Comparison of ENCODE assay signal across 9 cellular contexts in genomic region chr15:34984884-34985630, GRCh38. TPM values are rescaled to one million over a fixed set of nuclear protein-coding genes. Genes with fewer than 3 reads are reported as not detected.
DNase-seq lines count a peak whose midpoint lies in the region; ATAC-seq and TF ChIP-seq lines count a peak whose summit lies in the region.
"Had no signal": no experiment of that assay in that cellular context is flagged by ENCODE, and none has a peak within 500 bp of the region (broad histone marks: within the 10 kb centered on the region; RNA-seq: fewer than 3 reads in every experiment).

No MANE protein-coding gene starts in this region.

- H2BK15ac ChIP-seq in H9 (ENCODE audit: low read depth, low read length) = no peak overlapping the region

- peaks cover 12% of the 10 kb centered on the region; the same call in 1 of the 2 replicates for H3F3A ChIP-seq in SU-DHL-6 (ENCODE audit: insufficient read depth)

- H3K9ac ChIP-seq in H9 (ENCODE audit: extremely low read depth, insufficient read length, low read length) (no peak overlapping the region), SU-DHL-6 (ENCODE audit: low read length) (no peak overlapping the region), fibroblast of lung (ENCODE audit: insufficient read depth, low read length) (no peak overlapping the region)

- H3K56ac ChIP-seq in H9 (ENCODE audit: insufficient read length, low read depth, low read length) = no peak overlapping the region

- H3K27ac ChIP-seq in H9 (ENCODE audit: insufficient read length, low read depth, low read length) (no peak overlapping the region), SU-DHL-6 (ENCODE audit: low read depth, low read length) (no peak overlapping the region), fibroblast of lung (ENCODE audit: insufficient read depth, low read length) (no peak overlapping the region)

- no peaks in the 10 kb centered on the region for H3K27me3 ChIP-seq in H9 (ENCODE audit: insufficient read depth, low read length)
- H3K27me3 ChIP-seq in SU-DHL-6 (ENCODE audit: low read length) = no peaks in the 10 kb centered on the region
- H3K27me3 ChIP-seq in fibroblast of lung (ENCODE audit: control insufficient read depth, insufficient read depth, low read length) = no peaks in the 10 kb centered on the region

- H3K4me3 Mint-ChIP-seq in H9 = peak overlapping the region; percentile 46 to 67

- H3T11ph ChIP-seq in H9 (ENCODE audit: low read length) = no peak overlapping the region

- H3K9me3 Mint-ChIP-seq in H9 = no peaks in the 10 kb centered on the region

- no peak overlapping the region for H2BK12ac ChIP-seq in H9 (ENCODE audit: insufficient read length, low read depth, low read length)

- H4K20me1 ChIP-seq in H9 (ENCODE audit: control insufficient read depth, insufficient read depth, insufficient read length) (no peaks in the 10 kb centered on the region), SU-DHL-6 (ENCODE audit: low read depth, low read length) (peaks cover 8% of the 10 kb centered on the region), fibroblast of lung (ENCODE audit: control insufficient read depth, extremely low read depth, insufficient read depth, low read length) (no peaks in the 10 kb centered on the region)

- H3K79me2 ChIP-seq in H9 (ENCODE audit: insufficient read depth, low read length) (peaks cover 27% of the 10 kb centered on the region), SU-DHL-6 (ENCODE audit: insufficient read depth, low read length) (peaks cover 50% of the 10 kb centered on the region), fibroblast of lung (ENCODE audit: control insufficient read depth, insufficient read depth, low read length) (peaks cover 43% of the 10 kb centered on the region)

- DNase-seq in H9 (no peak), fibroblast of lung (ENCODE audit: low read depth in 2 of 2) (peak; percentile 28 to 52), non-pigmented ciliary epithelial cell (ENCODE audit: low read depth) (peak; percentile 14), GOT3 (lab: John Stamatoyannopoulos, UW) (no peak), DMS79 treated with DMSO at 0.1 percent for 48 hours (lab: John Stamatoyannopoulos, UW) (no peak)
- DNase-seq in activated effector memory CD4-positive, alpha-beta T cell treated with anti-CD3 and anti-CD28 coated beads, Interleukin-2, amount 50 U/mL, for 16 hours = no peak
- DNase-seq: RPMI8226 had no signal

- no peak overlapping the region for H3K4ac ChIP-seq in H9 (ENCODE audit: low read depth, low read length)

- H4K5ac ChIP-seq in H9 (ENCODE audit: insufficient read length, low read depth, low read length) = no peak overlapping the region

- peaks cover 29 to 43% of the 10 kb centered on the region in 2 experiments for H3K4me1 Mint-ChIP-seq in H9

- no peak overlapping the region for H3K18ac ChIP-seq in H9 (ENCODE audit: insufficient read length, low read depth, low read length)

- H3K27ac Mint-ChIP-seq in H9 = peak overlapping the region; percentile 28 to 78 (median 53); a peak in 5 of 7 replicates

- H3K4me1 ChIP-seq in H9 (ENCODE audit: insufficient read depth, low read length) (peaks cover 2% of the 10 kb centered on the region; the same call in 1 of the 2 replicates), fibroblast of lung (ENCODE audit: control insufficient read depth, extremely low read depth, insufficient read depth, low read length) (peaks cover 2% of the 10 kb centered on the region)

- ATAC-seq in HG03108 (IDR thresholded peaks at IDR 0.05; ENCODE audit: unreplicated experiment) = no peak

- H3K36me3 ChIP-seq in SU-DHL-6 (ENCODE audit: low read length) (peaks cover 20% of the 10 kb centered on the region), fibroblast of lung (ENCODE audit: control insufficient read depth, insufficient read depth, low read length) (peaks cover 2% of the 10 kb centered on the region)

- H2BK5ac ChIP-seq in H9 (ENCODE audit: insufficient read length, low read length) = no peak overlapping the region

- no peak for TF ChIP-seq CTCF in H9 (conservative IDR thresholded peaks at IDR 0.05)
- no peak for TF ChIP-seq CTCF in SU-DHL-6 (IDR thresholded peaks at IDR 0.05; ENCODE audit: insufficient read depth, low read length, poor library complexity, severe bottlenecking)
- no peak for TF ChIP-seq CTCF in fibroblast of lung (conservative IDR thresholded peaks at IDR 0.05 in 1 of 2, IDR thresholded peaks at IDR 0.05 in 1 of 2; ENCODE audit: low read depth in 1 of 2, low read length in 2 of 2)

- no CpG with 5 or more reads among the region's 9 CpGs for WGBS in H9 (ENCODE audit: extremely low coverage, insufficient read length, low lambda C conversion rate)

- H3K14ac ChIP-seq in H9 (ENCODE audit: insufficient read depth, low read length) = no peak overlapping the region

- H3K4me3 ChIP-seq in SU-DHL-6 (ENCODE audit: insufficient read depth, low read length, poor library complexity, severe bottlenecking) (no peak overlapping the region), fibroblast of lung (replicated peaks in 1 of 4; ENCODE audit: control extremely low read depth in 1 of 4, insufficient read depth in 1 of 4, low read depth in 3 of 4, low read length in 4 of 4) (peak overlapping the region in 2 of 4 experiments; percentile 17 to 18)

- peaks cover 21 to 66% (median 24%) of the 10 kb centered on the region in 3 experiments; a peak in 6 of 7 replicates for H3K36me3 Mint-ChIP-seq in H9 (ENCODE audit: insufficient read depth in 1 of 3, low read depth in 3 of 3)

- H3K4me2 ChIP-seq in H9 (ENCODE audit: insufficient read depth, insufficient read length, low read length) = no peak overlapping the region
- H3K4me2 ChIP-seq in SU-DHL-6 (ENCODE audit: low read depth, low read length, poor library complexity, severe bottlenecking) = peak overlapping the region; percentile 96
- H3K4me2 ChIP-seq in fibroblast of lung (ENCODE audit: extremely low read depth, insufficient read depth, low read length) = no peak overlapping the region

- H3K9me2 ChIP-seq in SU-DHL-6 (replicated peaks; ENCODE audit: insufficient read depth, low read length) = no peaks in the 10 kb centered on the region

- H3K79me1 ChIP-seq in H9 (ENCODE audit: insufficient read depth, low read depth, low read length, poor library complexity, severe bottlenecking) = no peaks in the 10 kb centered on the region

- no peak overlapping the region for H3K23ac ChIP-seq in H9 (ENCODE audit: insufficient read length, low read depth, low read length)

- no peak overlapping the region for H2AK5ac ChIP-seq in H9 (ENCODE audit: insufficient read length, low read length)

- H2AFZ ChIP-seq in H9 (ENCODE audit: low read length) (no peak overlapping the region), SU-DHL-6 (ENCODE audit: low read depth, low read length, severe bottlenecking) (no peak overlapping the region), fibroblast of lung (ENCODE audit: low read length) (no peak overlapping the region)

- H4K91ac ChIP-seq in H9 (ENCODE audit: insufficient read length, low read depth, low read length) = no peak overlapping the region

- no peak overlapping the region for H4K8ac ChIP-seq in H9 (replicated peaks; ENCODE audit: insufficient read length, low read depth, low read length)

- H3K23me2 ChIP-seq in H9 (ENCODE audit: insufficient read length, low read depth, low read length, poor library complexity, severe bottlenecking) = peaks cover 8% of the 10 kb centered on the region

- H2BK120ac ChIP-seq in H9 (ENCODE audit: low read depth, low read length, poor library complexity, severe bottlenecking) = no peak overlapping the region

- H3K9me3 ChIP-seq in H9 (ENCODE audit: control insufficient read depth, low read depth, low read length) (no peaks in the 10 kb centered on the region), SU-DHL-6 (ENCODE audit: insufficient read depth, low read length) (no peaks in the 10 kb centered on the region), fibroblast of lung (ENCODE audit: control insufficient read depth, insufficient read depth, low read depth, low read length) (no peaks in the 10 kb centered on the region)

- no peaks in the 10 kb centered on the region for H3K27me3 Mint-ChIP-seq in H9 (ENCODE audit: low read depth)

- H2BK20ac ChIP-seq in H9 (ENCODE audit: low read depth, low read length, poor library complexity, severe bottlenecking) = no peak overlapping the region

RNA-seq across cellular contexts. Expression of gene ZNF770, which starts 3.0 kb away (rescaled TPM):
- total RNA-seq in H9 (2021) = 108 and 111 TPM in 2 replicates
- 43.4 and 44.6 TPM in 2 replicates for total RNA-seq in fibroblast of lung
- polyA plus RNA-seq in fibroblast of lung = 20.3 and 27.9 TPM in 2 replicates
- polyA plus RNA-seq in fibroblast of lung (2012) = 8.8 and 13.8 TPM in 2 replicates
- polyA minus RNA-seq in fibroblast of lung (ENCODE audit: low replicate concordance) = 3.1 and 4.8 TPM in 2 replicates

RNA-seq across cellular contexts. Expression of gene AQR, which starts 15.5 kb away (rescaled TPM):
- total RNA-seq in H9 (2021) (54.4 and 58.5 TPM in 2 replicates), fibroblast of lung (18.2 and 19.7 TPM in 2 replicates)
- polyA plus RNA-seq in fibroblast of lung = 33.0 and 37.4 TPM in 2 replicates
- 13.2 and 14.5 TPM in 2 replicates for polyA plus RNA-seq in fibroblast of lung (2012)
- polyA minus RNA-seq in fibroblast of lung (ENCODE audit: low replicate concordance) = 4.4 and 4.5 TPM in 2 replicates

Comparison
In these comparisons a context has a peak if more than half of its experiments do, and no peak if none do; other contexts are left out.
1. DNase-seq: peak in fibroblast of lung (2 of 2) and non-pigmented ciliary epithelial cell (single experiment); none in H9 (single experiment), activated effector memory CD4-positive, alpha-beta T cell treated with anti-CD3 and anti-CD28 coated beads, Interleukin-2, amount 50 U/mL, for 16 hours (single experiment), GOT3 (single experiment) and DMS79 treated with DMSO at 0.1 percent for 48 hours (single experiment).